Comparison of ENCODE assay signal across 24 cellular contexts in the genomic region with DNA sequence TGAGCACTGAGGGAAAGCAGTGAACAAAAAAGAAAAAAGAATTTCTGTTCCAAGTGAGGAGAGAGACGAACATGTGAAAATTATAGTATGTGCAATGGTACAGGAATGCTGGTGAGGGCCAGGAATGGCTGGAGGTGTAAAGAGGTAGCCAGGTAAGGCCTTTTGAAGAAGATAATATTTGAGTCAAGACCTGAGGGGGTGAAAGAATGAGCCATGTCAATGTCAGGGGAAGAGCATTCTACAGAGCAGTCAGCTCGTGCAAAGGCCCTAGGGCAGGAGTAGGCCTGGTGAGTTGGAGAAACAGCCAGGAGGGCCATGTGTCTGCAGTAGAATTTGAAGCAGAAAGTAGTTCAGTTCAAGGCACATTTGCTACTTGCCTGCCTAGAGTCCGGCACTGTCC.
"Had no signal": no experiment of that assay in that cellular context is flagged by ENCODE, and none has a peak within 500 bp of the region (broad histone marks: within the 10 kb centered on the region; RNA-seq: fewer than 3 reads in every experiment).

No MANE protein-coding gene starts in this region.

- H3K36me3 ChIP-seq: SJCRH30 had no signal

- H3K27ac ChIP-seq: KMS-11, PC-9, Peyer's patch, SJCRH30 had no signal

- DNase-seq: Kasumi-1; MV-4-11; NCI-H1048; NCI-H1105; NCI-H1417; NCI-H1436 treated with DMSO at 0.1 percent for 48 hours; NCI-H1694; NCI-H2029; NCI-H2081 treated with DMSO at 0.1 percent for 48 hours; NCI-H2171; NCI-H226; NCI-H446; NCI-H510A treated with DMSO at 0.1 percent for 48 hours; NCI-H526; NCI-H82; NK-92 treated with Interleukin-12 subunit alpha and Interleukin-12 subunit beta, amount 100 ng/mL, for 24 hours; PC-9; Peyer's patch; SHP77 treated with DMSO at 0.1 percent for 48 hours; SJCRH30 had no signal

- H3K9me3 ChIP-seq: Peyer's patch, SJCRH30 had no signal

- H3K27me3 ChIP-seq: Peyer's patch, SJCRH30 had no signal

- H3K4me2 ChIP-seq: KMS-11, PC-9 had no signal

- H2AFZ ChIP-seq: PC-9 had no signal

- H3K9ac ChIP-seq: KMS-11 had no signal

- H3K4me3 ChIP-seq: K562, PC-9, Peyer's patch, SJCRH30 had no signal

- H3K27ac Mint-ChIP-seq: IgD-negative memory B cell had no signal

- H3K4me1 ChIP-seq: Peyer's patch, SJCRH30 had no signal

- ATAC-seq: K562, Right ventricle myocardium inferior had no signal
